ENCODE assay signal across 1 cellular context in the genomic region with DNA sequence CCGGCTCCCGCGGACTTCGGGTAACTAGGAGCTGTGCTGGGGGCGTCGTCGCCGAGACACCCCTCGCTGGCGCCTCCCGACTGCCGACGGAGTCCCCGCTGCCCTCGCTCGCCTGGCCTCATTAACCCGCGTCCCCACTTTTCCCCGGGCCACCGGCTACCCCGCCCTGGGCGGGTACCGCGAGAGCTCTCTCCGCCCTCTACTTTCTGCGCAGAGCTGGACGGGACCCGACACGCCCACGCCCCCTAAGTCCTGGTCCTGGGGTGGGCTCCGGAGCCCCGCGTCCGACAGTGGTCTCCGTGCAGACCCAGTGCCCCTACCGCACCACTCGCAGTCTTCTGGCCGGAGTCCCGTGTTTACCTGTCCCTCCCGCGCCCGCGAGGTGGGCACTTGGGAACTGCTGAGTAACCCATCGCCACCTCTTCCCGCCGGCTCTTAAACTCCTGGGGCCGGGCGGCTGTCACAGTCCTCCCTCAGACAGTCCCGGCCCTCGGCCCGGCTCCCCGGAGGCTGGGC.
TF ChIP-seq lines count a peak whose summit lies in the region.

No MANE protein-coding gene starts in this region.

TF ChIP-seq in endothelial cell of umbilical vein, 7 proteins besides CTCF, POLR2A, EP300 and RAD21:
- TF ChIP-seq, protein P1, sequence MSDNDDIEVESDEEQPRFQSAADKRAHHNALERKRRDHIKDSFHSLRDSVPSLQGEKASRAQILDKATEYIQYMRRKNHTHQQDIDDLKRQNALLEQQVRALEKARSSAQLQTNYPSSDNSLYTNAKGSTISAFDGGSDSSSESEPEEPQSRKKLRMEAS (IDR thresholded peaks at IDR 0.05; ENCODE audit: insufficient read depth, insufficient read length), result no peak
- TF ChIP-seq JUN (IDR thresholded peaks at IDR 0.05; ENCODE audit: borderline replicate concordance, insufficient read depth, insufficient read length, low read depth) (no peak), EZH2 (IDR thresholded peaks at IDR 0.05; ENCODE audit: borderline replicate concordance, low read depth, low read length, severe bottlenecking) (no peak), POLR2AphosphoS5 (IDR thresholded peaks at IDR 0.05; ENCODE audit: insufficient read depth, low read depth, low read length) (no peak), MYC (IDR thresholded peaks at IDR 0.05; ENCODE audit: low read depth, low read length) (no peak)
